In the genomic region with DNA sequence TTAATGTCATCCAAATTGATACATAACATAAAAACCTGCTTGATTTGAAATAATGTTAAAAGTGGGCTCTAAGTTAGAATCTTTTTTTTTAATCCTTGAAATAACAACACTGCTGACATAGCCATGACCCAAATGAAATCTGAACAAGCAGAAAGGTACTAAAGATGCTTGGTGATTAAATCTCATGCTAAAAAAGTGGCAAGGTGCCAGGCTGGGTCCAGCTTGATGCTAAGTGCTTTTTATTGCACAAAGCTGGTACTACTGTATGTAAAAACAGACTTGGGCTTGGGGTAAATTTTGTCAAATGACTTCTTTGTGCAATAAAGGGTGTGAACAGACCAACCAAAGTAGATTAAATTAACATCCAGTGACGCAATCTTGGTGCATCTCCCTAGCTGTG, we compare ENCODE assay signal across 20 cellular contexts. TPM values are rescaled to one million over a fixed set of nuclear protein-coding genes. Genes with fewer than 3 reads are reported as not detected.
DNase-seq lines count a peak whose midpoint lies in the region; ATAC-seq and TF ChIP-seq lines count a peak whose summit lies in the region.
"Had no signal": no experiment of that assay in that cellular context is flagged by ENCODE, and none has a peak within 500 bp of the region (broad histone marks: within the 10 kb centered on the region; RNA-seq: fewer than 3 reads in every experiment).

No MANE protein-coding gene starts in this region.

- H3K36me3 Mint-ChIP-seq in activated CD4-positive, alpha-beta memory T cell treated with anti-CD3 and anti-CD28 coated beads, Interleukin-2, amount 10 ng/mL, durations not matched to agents 7 days and 5 days (ENCODE audit: low read depth) = no peaks in the 10 kb centered on the region
- H3K36me3 Mint-ChIP-seq: natural killer cell treated with Interleukin-12 subunit alpha and Interleukin-12 subunit beta and Interleukin-15 and Interleukin-18, amount 100 ng/mL, for 72 hours had no signal

- H3K36me3 ChIP-seq in BE2C = peaks cover 16% of the 10 kb centered on the region
- H3K36me3 ChIP-seq in SU-DHL-6 (ENCODE audit: low read length) = peaks cover 50% of the 10 kb centered on the region
- H3K36me3 ChIP-seq: esophagus squamous epithelium, tibial artery had no signal

- no peaks in the 10 kb centered on the region for H3K9me3 ChIP-seq in BE2C
- no peaks in the 10 kb centered on the region for H3K9me3 ChIP-seq in SU-DHL-6 (ENCODE audit: insufficient read depth, low read length)
- H3K9me3 ChIP-seq: esophagus squamous epithelium, tibial artery had no signal

- peaks cover under 1% of the 10 kb centered on the region for H3K4me1 ChIP-seq in BE2C
- H3K4me1 ChIP-seq: tibial artery had no signal

- H3K4me1 Mint-ChIP-seq in activated CD4-positive, alpha-beta memory T cell treated with anti-CD3 and anti-CD28 coated beads, Interleukin-2, amount 10 ng/mL, durations not matched to agents 7 days and 5 days = no peaks in the 10 kb centered on the region

- no peaks in the 10 kb centered on the region for H3K27me3 ChIP-seq in BE2C
- H3K27me3 ChIP-seq in SU-DHL-6 (ENCODE audit: low read length) = no peaks in the 10 kb centered on the region

- CTCF ChIA-PET in activated CD4-positive, alpha-beta memory T cell treated with anti-CD3 and anti-CD28 coated beads, Interleukin-2, amount 10 ng/mL, durations not matched to agents 7 days and 5 days (lab: Charles Lee) = no interaction called here

- no peak overlapping the region for H3K4me3 Mint-ChIP-seq in activated CD4-positive, alpha-beta memory T cell treated with anti-CD3 and anti-CD28 coated beads, Interleukin-2, amount 10 ng/mL, durations not matched to agents 7 days and 5 days
- H3K4me3 Mint-ChIP-seq: activated CD8-positive, alpha-beta T cell treated with anti-CD3 and anti-CD28 coated beads, Interleukin-2, amount 10 ng/mL, durations not matched to agents 7 days and 5 days; activated T-cell treated with anti-CD3 and anti-CD28 coated beads, Interleukin-2, amount 50 U/mL, for 24 hours; H9; mesothelial cell of epicardium; natural killer cell treated with Interleukin-12 subunit alpha and Interleukin-12 subunit beta and Interleukin-15 and Interleukin-18, amount 100 ng/mL, for 72 hours; T-helper 2 cell treated with Interferon-gamma antibody and Interleukin-4, amounts not matched to agents 5 μg/mL and 100 μg/mL, for 36 hours had no signal

- H3K9me3 Mint-ChIP-seq in activated CD4-positive, alpha-beta memory T cell treated with anti-CD3 and anti-CD28 coated beads, Interleukin-2, amount 10 ng/mL, durations not matched to agents 7 days and 5 days = no peaks in the 10 kb centered on the region
- H3K9me3 Mint-ChIP-seq: activated T-cell treated with anti-CD3 and anti-CD28 coated beads, Interleukin-2, amount 50 U/mL, for 24 hours; H9; mesothelial cell of epicardium; natural killer cell treated with Interleukin-12 subunit alpha and Interleukin-12 subunit beta and Interleukin-15 and Interleukin-18, amount 100 ng/mL, for 72 hours; T-helper 2 cell treated with Interferon-gamma antibody and Interleukin-4, amounts not matched to agents 5 μg/mL and 100 μg/mL, for 36 hours had no signal

- no peaks in the 10 kb centered on the region for H3K9me2 ChIP-seq in SU-DHL-6 (replicated peaks; ENCODE audit: insufficient read depth, low read length)

- peaks cover 100% of the 10 kb centered on the region for H3K79me2 ChIP-seq in SU-DHL-6 (ENCODE audit: insufficient read depth, low read length)

- POLR2A ChIA-PET in activated CD4-positive, alpha-beta memory T cell treated with anti-CD3 and anti-CD28 coated beads, Interleukin-2, amount 10 ng/mL, durations not matched to agents 7 days and 5 days (lab: Charles Lee) = no interaction called here

- H2AFZ ChIP-seq in SU-DHL-6 (ENCODE audit: low read depth, low read length, severe bottlenecking) = no peak overlapping the region

- TF ChIP-seq POLR2A in NB4 (IDR thresholded peaks at IDR 0.05; ENCODE audit: extremely low read depth, insufficient read length) = no peak

- no peak overlapping the region for H3K27ac Mint-ChIP-seq in activated CD4-positive, alpha-beta memory T cell treated with anti-CD3 and anti-CD28 coated beads, Interleukin-2, amount 10 ng/mL, durations not matched to agents 7 days and 5 days
- H3K27ac Mint-ChIP-seq: activated CD8-positive, alpha-beta T cell treated with anti-CD3 and anti-CD28 coated beads, Interleukin-2, amount 10 ng/mL, durations not matched to agents 7 days and 5 days; activated T-cell treated with anti-CD3 and anti-CD28 coated beads, Interleukin-2, amount 50 U/mL, for 24 hours; natural killer cell treated with Interleukin-12 subunit alpha and Interleukin-12 subunit beta and Interleukin-15 and Interleukin-18, amount 100 ng/mL, for 72 hours; T-helper 2 cell treated with Interferon-gamma antibody and Interleukin-4, amounts not matched to agents 5 μg/mL and 100 μg/mL, for 36 hours had no signal

- H3K4me3 ChIP-seq in BE2C (ENCODE audit: low read depth, low read length) (no peak overlapping the region), NB4 (ENCODE audit: low read depth, low read length) (no peak overlapping the region), SU-DHL-6 (ENCODE audit: insufficient read depth, low read length, poor library complexity, severe bottlenecking) (no peak overlapping the region)
- H3K4me3 ChIP-seq: esophagus squamous epithelium, tibial artery had no signal

- no peak for ATAC-seq in HG03457 (IDR thresholded peaks at IDR 0.05; ENCODE audit: unreplicated experiment)
- ATAC-seq: activated CD8-positive, alpha-beta T cell treated with anti-CD3 and anti-CD28 coated beads, Interleukin-2, amount 10 ng/mL, durations not matched to agents 7 days and 5 days; left colon; natural killer cell treated with Interleukin-12 subunit alpha and Interleukin-12 subunit beta and Interleukin-15 and Interleukin-18, amount 100 ng/mL, for 72 hours had no signal

- TF ChIP-seq CTCF in BE2C (IDR thresholded peaks at IDR 0.05; ENCODE audit: low read depth, low read length) = no peak
- no peak for TF ChIP-seq CTCF in NB4 (IDR thresholded peaks at IDR 0.05; ENCODE audit: low read depth, low read length)
- no peak for TF ChIP-seq CTCF in SU-DHL-6 (IDR thresholded peaks at IDR 0.05; ENCODE audit: insufficient read depth, low read length, poor library complexity, severe bottlenecking)

- H3K27me3 Mint-ChIP-seq in activated CD4-positive, alpha-beta memory T cell treated with anti-CD3 and anti-CD28 coated beads, Interleukin-2, amount 10 ng/mL, durations not matched to agents 7 days and 5 days = peaks cover 46% of the 10 kb centered on the region

- peak overlapping the region; percentile 30; the same call in 1 of the 2 replicates for H3K27ac ChIP-seq in SU-DHL-6 (ENCODE audit: low read depth, low read length)
- H3K27ac ChIP-seq: tibial artery had no signal

- peaks cover 70% of the 10 kb centered on the region for H3F3A ChIP-seq in SU-DHL-6 (ENCODE audit: insufficient read depth)

- peaks cover 34% of the 10 kb centered on the region for H4K20me1 ChIP-seq in SU-DHL-6 (ENCODE audit: low read depth, low read length)

- H3K9ac ChIP-seq in SU-DHL-6 (ENCODE audit: low read length) = no peak overlapping the region

- DNase-seq in BE2C = peak; percentile 44
- peak; percentile 21 for DNase-seq in COLO668 (lab: John Stamatoyannopoulos, UW; ENCODE audit: unreplicated experiment)
- DNase-seq in NB4 (ENCODE audit: low read depth) = peak; percentile 35
- DNase-seq in anterior cingulate cortex (lab: John Stamatoyannopoulos, UW) = no peak
- no peak for DNase-seq in activated CD4-positive, alpha-beta memory T cell treated with anti-CD3 and anti-CD28 coated beads, Interleukin-2, amount 10 ng/mL, durations not matched to agents 7 days and 5 days
- DNase-seq: activated CD8-positive, alpha-beta T cell treated with anti-CD3 and anti-CD28 coated beads, Interleukin-2, amount 10 ng/mL, durations not matched to agents 7 days and 5 days; activated naive CD4-positive, alpha-beta T cell treated with anti-CD3 and anti-CD28 coated beads, Interleukin-2, amount 50 U/mL, for 16 hours; activated T-cell treated with anti-CD3 and anti-CD28 coated beads, Interleukin-2, amount 50 U/mL, for 24 hours; effector CD8-positive, alpha-beta T cell; esophagus squamous epithelium; H9; left colon; NCI-H446 treated with DMSO at 0.1 percent for 48 hours; stimulated activated naive CD4-positive, alpha-beta T cell treated with Interleukin-2 at 50 U/mL for 16 hours; tibial artery had no signal

- peak overlapping the region; percentile 29 for H3K4me2 ChIP-seq in SU-DHL-6 (ENCODE audit: low read depth, low read length, poor library complexity, severe bottlenecking)

RNA-seq across cellular contexts. Expression of a gene that starts 13.4 kb away (rescaled TPM):
- 6.5 TPM for polyA plus RNA-seq in BE2C (2012; ENCODE audit: insufficient read depth, insufficient read length, low read depth)
- total RNA-seq in activated CD4-positive, alpha-beta memory T cell treated with anti-CD3 and anti-CD28 coated beads, Interleukin-2, amount 10 ng/mL, durations not matched to agents 7 days and 5 days = not detected

Comparison
In these comparisons a context has a peak if more than half of its experiments do, and no peak if none do; other contexts are left out.
1. DNase-seq: peak in BE2C (single experiment), COLO668 (single experiment) and NB4 (single experiment); none in anterior cingulate cortex (0 of 58) and activated CD4-positive, alpha-beta memory T cell treated with anti-CD3 and anti-CD28 coated beads, Interleukin-2, amount 10 ng/mL, durations not matched to agents 7 days and 5 days (single experiment).